In the genomic region with DNA sequence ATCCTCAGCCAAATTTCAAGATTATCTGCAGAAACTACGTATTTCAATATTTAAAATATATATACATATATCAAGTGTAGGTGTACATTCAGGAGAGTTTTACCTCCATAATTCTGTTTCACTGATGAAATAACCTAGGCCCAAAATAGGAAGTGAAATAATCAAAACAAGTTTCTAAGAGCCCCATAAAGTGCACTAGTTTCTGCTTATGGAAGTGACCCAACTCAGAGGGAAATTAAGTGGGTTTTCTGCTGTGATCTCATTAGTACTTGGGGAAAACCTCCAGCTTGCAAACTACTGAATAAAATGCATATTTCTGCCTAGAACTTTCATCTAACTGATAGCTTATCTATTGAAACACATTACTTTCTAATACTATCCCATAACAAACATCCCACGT, we compare ENCODE assay signal across 13 cellular contexts. TPM values are rescaled to one million over a fixed set of nuclear protein-coding genes. Genes with fewer than 3 reads are reported as not detected.
DNase-seq lines count a peak whose midpoint lies in the region; ATAC-seq and TF ChIP-seq lines count a peak whose summit lies in the region.
"Had no signal": no experiment of that assay in that cellular context is flagged by ENCODE, and none has a peak within 500 bp of the region (broad histone marks: within the 10 kb centered on the region; RNA-seq: fewer than 3 reads in every experiment).

No MANE protein-coding gene starts in this region.

- H2AFZ ChIP-seq in OCI-LY3 (ENCODE audit: low read depth, low read length), result no peak overlapping the region

- H3K27ac Mint-ChIP-seq in T-helper 2 cell treated with Interferon-gamma antibody and Interleukin-4, amounts not matched to agents 5 μg/mL and 100 μg/mL, for 36 hours, result no peak overlapping the region
- H3K27ac Mint-ChIP-seq: CD4-positive, alpha-beta T cell had no signal

- peak overlapping the region; percentile 18; the same call in 1 of the 2 replicates for H3K9ac ChIP-seq in OCI-LY3 (ENCODE audit: low read length)

- no peaks in the 10 kb centered on the region for H3K79me2 ChIP-seq in OCI-LY3 (ENCODE audit: low read length)

- H3K27me3 Mint-ChIP-seq in T-helper 2 cell treated with Interferon-gamma antibody and Interleukin-4, amounts not matched to agents 5 μg/mL and 100 μg/mL, for 36 hours (ENCODE audit: low read depth), result peaks cover 4% of the 10 kb centered on the region

- no peak overlapping the region for H3K4me3 Mint-ChIP-seq in T-helper 2 cell treated with Interferon-gamma antibody and Interleukin-4, amounts not matched to agents 5 μg/mL and 100 μg/mL, for 36 hours
- H3K4me3 Mint-ChIP-seq: CD4-positive, alpha-beta T cell had no signal

- peaks cover 30% of the 10 kb centered on the region for H3K9me3 ChIP-seq in OCI-LY3 (ENCODE audit: insufficient read depth, low read length)
- H3K9me3 ChIP-seq: heart right ventricle had no signal

- DNase-seq in DMS153 (lab: John Stamatoyannopoulos, UW) (no peak), HT-29 (ENCODE audit: low spot score) (no peak), HK-2 (ENCODE audit: unreplicated experiment) (no peak)
- DNase-seq in T-helper 2 cell treated with Interferon-gamma antibody and Interleukin-4, amounts not matched to agents 5 μg/mL and 100 μg/mL, for 36 hours (ENCODE audit: low spot score), result no peak
- DNase-seq: CD4-positive, alpha-beta T cell; heart right ventricle; NCI-H1694; OCI-M1; stimulated activated CD4-positive, alpha-beta T cell treated with anti-CD3 and anti-CD28 coated beads, Interleukin-4, amount 100 ng/mL, for 1 hour had no signal

- H3K27ac ChIP-seq in OCI-LY3 (ENCODE audit: low read length), result peak overlapping the region; percentile 80
- H3K27ac ChIP-seq: heart right ventricle had no signal

- no peak overlapping the region for H3K4me3 ChIP-seq in OCI-LY3 (ENCODE audit: low read length)
- H3K4me3 ChIP-seq: heart right ventricle had no signal

- no peaks in the 10 kb centered on the region for H4K20me1 ChIP-seq in OCI-LY3 (ENCODE audit: insufficient read depth, low read length)

- ATAC-seq in GM18867 (IDR thresholded peaks at IDR 0.05; ENCODE audit: unreplicated experiment), result peak; percentile 91
- peak; percentile 94 for ATAC-seq in GM21528 (IDR thresholded peaks at IDR 0.05; ENCODE audit: low FRiP score, unreplicated experiment)
- ATAC-seq in HG03064 (IDR thresholded peaks at IDR 0.05; ENCODE audit: low read depth, unreplicated experiment), result peak; percentile 81
- ATAC-seq: heart right ventricle had no signal

- no peak for TF ChIP-seq CTCF in OCI-LY3 (IDR thresholded peaks at IDR 0.05; ENCODE audit: low read depth, low read length)

- no peaks in the 10 kb centered on the region for H3K9me3 Mint-ChIP-seq in T-helper 2 cell treated with Interferon-gamma antibody and Interleukin-4, amounts not matched to agents 5 μg/mL and 100 μg/mL, for 36 hours
- H3K9me3 Mint-ChIP-seq: CD4-positive, alpha-beta T cell had no signal

- no peaks in the 10 kb centered on the region for H3K4me1 Mint-ChIP-seq in T-helper 2 cell treated with Interferon-gamma antibody and Interleukin-4, amounts not matched to agents 5 μg/mL and 100 μg/mL, for 36 hours (ENCODE audit: low read depth)

- peaks cover 62% of the 10 kb centered on the region for H3K36me3 ChIP-seq in OCI-LY3 (replicated peaks; ENCODE audit: low read depth, low read length)
- H3K36me3 ChIP-seq: heart right ventricle had no signal

- peaks cover 39% of the 10 kb centered on the region for H3K4me1 ChIP-seq in OCI-LY3 (ENCODE audit: low read length)
- H3K4me1 ChIP-seq: heart right ventricle had no signal

- no peaks in the 10 kb centered on the region for H3K27me3 ChIP-seq in OCI-LY3 (ENCODE audit: low read depth, low read length)

- H3K36me3 Mint-ChIP-seq in T-helper 2 cell treated with Interferon-gamma antibody and Interleukin-4, amounts not matched to agents 5 μg/mL and 100 μg/mL, for 36 hours (ENCODE audit: low read depth), result no peaks in the 10 kb centered on the region

- H3K4me2 ChIP-seq in OCI-LY3 (ENCODE audit: low read length), result peak overlapping the region; percentile 23

RNA-seq across cellular contexts. Expression of a gene that starts 45.4 kb away (rescaled TPM):
- total RNA-seq in HT-29 (2014; rRNA removed; shearing (Covaris generic)), result 6.8 and 7.6 TPM in 2 replicates
